20 cellular contexts compared by ENCODE assay signal in genomic region chr14:52494444-52494843, GRCh38. TPM values are rescaled to one million over a fixed set of nuclear protein-coding genes. Genes with fewer than 3 reads are reported as not detected.
DNase-seq lines count a peak whose midpoint lies in the region; ATAC-seq, FAIRE-seq and TF ChIP-seq lines count a peak whose summit lies in the region.
"Had no signal": no experiment of that assay in that cellular context is flagged by ENCODE, and none has a peak within 500 bp of the region (broad histone marks: within the 10 kb centered on the region; RNA-seq: fewer than 3 reads in every experiment).

No MANE protein-coding gene starts in this region.

- TF ChIP-seq CTCF in K562 (IDR thresholded peaks at IDR 0.05 in 2 of 3, conservative IDR thresholded peaks at IDR 0.05 in 1 of 3; ENCODE audit: insufficient read depth in 2 of 3, low read depth in 1 of 3, low read length in 3 of 3): no peak

- no peaks in the 10 kb centered on the region for H3K9me3 ChIP-seq in GM23248 (ENCODE audit: low read depth)
- no peaks in the 10 kb centered on the region; the same call in 1 of the 2 replicates for H3K9me3 ChIP-seq in K562 (replicated peaks; ENCODE audit: control insufficient read depth, insufficient read depth, low read depth, low read length)

- no peaks in the 10 kb centered on the region for H3K4me1 ChIP-seq in GM23248 (ENCODE audit: insufficient read depth)
- no peaks in the 10 kb centered on the region for H3K4me1 ChIP-seq in K562 (replicated peaks in 1 of 2; ENCODE audit: control insufficient read depth in 2 of 2, insufficient read depth in 2 of 2, low read length in 2 of 2)

- CTCF ChIA-PET in K562 (lab: Yijun Ruan, JAX; ENCODE audit: low intra/inter-chr PET ratio): no interaction called here

- 73 to 77% methylated on average over 1 of the region's 1 CpG for WGBS in GM23248 (ENCODE audit: low coverage in 1 of 2, low lambda C conversion rate in 2 of 2, missing lambda C conversion rate in 2 of 2), 2 experiments
- 38% methylated on average over 1 of the region's 1 CpG for WGBS in K562 (ENCODE audit: insufficient coverage, low coverage, missing lambda C conversion rate)

- intact Hi-C loops in K562 (cut with micrococcal nuclease): no loop called here

- no peak for TF ChIP-seq EP300 in K562 (IDR thresholded peaks at IDR 0.05; ENCODE audit: low read length)

- H3K36me3 ChIP-seq in GM23248 (ENCODE audit: low read depth): no peaks in the 10 kb centered on the region
- no peaks in the 10 kb centered on the region for H3K36me3 ChIP-seq in K562 (ENCODE audit: control insufficient read depth, insufficient read depth, low read length)

- POLR2A ChIA-PET in K562 (lab: Yijun Ruan, JAX): no interaction called here

- TF ChIP-seq RAD21 in K562 (CRISPR knock-in tag; conservative IDR thresholded peaks at IDR 0.05 in 1 of 2, IDR thresholded peaks at IDR 0.05 in 1 of 2): no peak

- no peak for TF ChIP-seq POLR2A in K562 (conservative IDR thresholded peaks at IDR 0.05)

- H3K4me3 ChIP-seq in GM23248 (no peak overlapping the region), K562 (no peak overlapping the region)

- H3F3A ChIP-seq in GM23248 (ENCODE audit: insufficient read depth): no peaks in the 10 kb centered on the region

- H3K9me1 ChIP-seq in K562 (ENCODE audit: control insufficient read depth, insufficient read depth, low read length): no peaks in the 10 kb centered on the region

- in situ Hi-C loops in GM23248 (cut with MboI): no loop called here
- in situ Hi-C loops in K562 (cut with MboI): no loop called here

- H3K9ac ChIP-seq in GM23248 (no peak overlapping the region), K562 (ENCODE audit: insufficient read depth in 1 of 2, low read depth in 2 of 2, low read length in 2 of 2) (no peak overlapping the region)

- H3K4me2 ChIP-seq in GM23248 (ENCODE audit: unreplicated experiment) (no peak overlapping the region), K562 (ENCODE audit: insufficient read depth, low read length) (no peak overlapping the region)

- no TSS peak for BruUV-seq in K562 (replicated peaks; lab: Mats Ljungman, UMichigan)

- DNase-seq in GM23248: peak; percentile 7
- DNase-seq in NCI-H1105 (lab: John Stamatoyannopoulos, UW): peak; percentile 5
- no peak for DNase-seq in K562 (ENCODE audit: extremely low read depth in 1 of 4, low spot score in 3 of 4)
- peak; percentile 7 for DNase-seq in fibroblast of peridontal ligament (ENCODE audit: extremely low read depth)
- DNase-seq in NCI-H82 (lab: John Stamatoyannopoulos, UW): no peak
- DNase-seq in NCI-H1436 (lab: John Stamatoyannopoulos, UW): no peak
- DNase-seq in hippocampal formation (lab: John Stamatoyannopoulos, UW): no peak
- DNase-seq: Calu3; CD4-positive, alpha-beta T cell; DMS79; KBM-7; NCI-H1048; NCI-H187; NCI-H2227 treated with DMSO at 0.1 percent for 48 hours; NCI-H526 treated with DMSO at 0.1 percent for 48 hours; RPMI8226; SIG-M5; T-helper 2 cell had no signal

- FAIRE-seq in K562 (lab: Jason Lieb, UNC): no peak
- FAIRE-seq: G401.6 had no signal

- no peaks in the 10 kb centered on the region for H3K9me2 ChIP-seq in GM23248 (ENCODE audit: insufficient read depth)

- H3K27ac ChIP-seq in GM23248 (no peak overlapping the region), K562 (ENCODE audit: extremely low read depth, low read depth, low read length) (no peak overlapping the region)

- H3K79me2 ChIP-seq in GM23248 (ENCODE audit: insufficient read depth) (no peaks in the 10 kb centered on the region), K562 (ENCODE audit: control insufficient read depth, insufficient read depth, low read length) (no peaks in the 10 kb centered on the region)

- H4K20me1 ChIP-seq in GM23248 (ENCODE audit: insufficient read depth) (no peaks in the 10 kb centered on the region), K562 (replicated peaks; ENCODE audit: control insufficient read depth, insufficient read depth, low read length) (no peaks in the 10 kb centered on the region)

- ATAC-seq in K562: no peak
- ATAC-seq: HCT116 had no signal

- H2AFZ ChIP-seq in GM23248 (no peak overlapping the region), K562 (ENCODE audit: low read depth, low read length) (no peak overlapping the region)

- H3K27me3 ChIP-seq in GM23248 (replicated peaks; ENCODE audit: insufficient read depth) (no peaks in the 10 kb centered on the region), K562 (ENCODE audit: control insufficient read depth in 2 of 2, insufficient read depth in 2 of 2, low read length in 2 of 2) (no peaks in the 10 kb centered on the region)

TF ChIP-seq in K562, 482 proteins besides CTCF, POLR2A, EP300 and RAD21:
- TF ChIP-seq RB1 (IDR thresholded peaks at IDR 0.05; ENCODE audit: low read depth): no peak
- peak; percentile 66 for TF ChIP-seq NFIX (CRISPR knock-in tag; IDR thresholded peaks at IDR 0.05; ENCODE audit: low read depth)
- no peak for TF ChIP-seq LEF1 (IDR thresholded peaks at IDR 0.05)
- TF ChIP-seq FOXP1 (CRISPR knock-in tag; IDR thresholded peaks at IDR 0.05): no peak
- no peak for TF ChIP-seq DDX20 (tag; IDR thresholded peaks at IDR 0.05; ENCODE audit: low read depth)
- no peak for TF ChIP-seq KLF13 (tag; IDR thresholded peaks at IDR 0.05; ENCODE audit: borderline replicate concordance, low read depth)
- TF ChIP-seq, protein P1, sequence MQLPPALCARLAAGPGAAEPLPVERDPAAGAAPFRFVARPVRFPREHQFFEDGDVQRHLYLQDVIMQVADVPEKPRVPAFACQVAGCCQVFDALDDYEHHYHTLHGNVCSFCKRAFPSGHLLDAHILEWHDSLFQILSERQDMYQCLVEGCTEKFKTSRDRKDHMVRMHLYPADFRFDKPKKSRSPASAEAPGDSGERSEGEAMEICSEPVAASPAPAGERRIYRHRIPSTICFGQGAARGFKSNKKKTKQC (CRISPR knock-in tag; IDR thresholded peaks at IDR 0.05): no peak
- peak; percentile 89 for TF ChIP-seq NFIC (IDR thresholded peaks at IDR 0.05)
- no peak for TF ChIP-seq POLR3G (IDR thresholded peaks at IDR 0.05; ENCODE audit: extremely low read depth, insufficient read length, insufficient replicate concordance)
- TF ChIP-seq ELF2 (CRISPR knock-in tag; IDR thresholded peaks at IDR 0.05): no peak
- no peak for TF ChIP-seq MCM2 (IDR thresholded peaks at IDR 0.05; ENCODE audit: low read depth)

RNA-seq across cellular contexts. Expression of gene TXNDC16, which starts 57.9 kb away (rescaled TPM):
- total RNA-seq in GM23248 (2014; rRNA removed; shearing (Covaris generic)): 2.1 and 2.5 TPM in 2 replicates
- polyA plus RNA-seq in GM23248 (2016; fragmentation: Nextera tagmentation; extraction: Ambion mirVana) (1.9 and 2.4 TPM in 2 replicates), K562 (2011; rRNA removed) (5.6 and 6.2 TPM in 2 replicates), K562 (2014; fragmentation: Illumina TruSeq; extraction: Trizol) (3.9 and 4.9 TPM in 2 replicates), K562 (2014; fragmentation: Nextera tagmentation; extraction: Ambion mirVana) (1 to 10 TPM; 1.8 to 1.9 TPM), K562 (2014; rRNA removed) (3.2 and 3.3 TPM in 2 replicates)
- 3.3 and 14.9 TPM in 2 replicates for total RNA-seq in K562 (2011; cell fraction: chromatin; rRNA removed; ENCODE audit: low replicate concordance)
- 3.5 and 5.1 TPM in 2 replicates for total RNA-seq in K562 (2011; cell fraction: nucleolus; rRNA removed)
- total RNA-seq in K562 (2011; cell fraction: nucleoplasm; rRNA removed): 7.3 and 9.5 TPM in 2 replicates
- total RNA-seq in K562 (2014; rRNA removed) (2.4 and 3.1 TPM in 2 replicates), K562 (2014; rRNA removed; fragmentation: Illumina TruSeq; extraction: Trizol) (6.2 and 7.3 TPM in 2 replicates), K562 (2015; rRNA removed; fragmentation: Illumina TruSeq; extraction: Trizol) (5.1 and 5.4 TPM in 2 replicates), K562 (2021) (5.2 and 6.0 TPM in 2 replicates)
- polyA plus RNA-seq in K562 (2011; cell fraction: cytosol; rRNA removed): 0.64 and 2.8 TPM in 2 replicates
- 3.2 and 6.7 TPM in 2 replicates for polyA plus RNA-seq in K562 (2011; cell fraction: nucleus; rRNA removed)
- 3.8 and 5.6 TPM in 2 replicates for polyA plus RNA-seq in K562 (2012)
- polyA minus RNA-seq in K562 (2011; rRNA and poly(A)+ RNA removed): 6.4 and 9.7 TPM in 2 replicates
- 2.3 and 4.1 TPM in 2 replicates for polyA minus RNA-seq in K562 (2011; cell fraction: cytosol; rRNA and poly(A)+ RNA removed)
- 8.6 and 12.9 TPM in 2 replicates for polyA minus RNA-seq in K562 (2011; cell fraction: nucleus; rRNA and poly(A)+ RNA removed)

RNA-seq across cellular contexts. Expression of gene GPR137C, which starts 58.2 kb away (rescaled TPM):
- 0.89 and 1.1 TPM in 2 replicates for total RNA-seq in GM23248 (2014; rRNA removed; shearing (Covaris generic))
- polyA plus RNA-seq in GM23248 (2016; fragmentation: Nextera tagmentation; extraction: Ambion mirVana): 0.70 and 0.86 TPM in 2 replicates
- 0.23 and 0.86 TPM in 2 replicates for total RNA-seq in K562 (2011; cell fraction: chromatin; rRNA removed; ENCODE audit: low replicate concordance)
- total RNA-seq in K562 (2011; cell fraction: nucleolus; rRNA removed): 0.33 and 0.53 TPM in 2 replicates
- 0.51 and 0.92 TPM in 2 replicates for total RNA-seq in K562 (2011; cell fraction: nucleoplasm; rRNA removed)
- total RNA-seq in K562 (2014; rRNA removed): 0.04 TPM in 1 of 2 replicates, not detected in the other
- total RNA-seq in K562 (2014; rRNA removed; fragmentation: Illumina TruSeq; extraction: Trizol): 0.13 TPM in 1 of 2 replicates, not detected in the other
- total RNA-seq in K562 (2015; rRNA removed; fragmentation: Illumina TruSeq; extraction: Trizol): 0.11 TPM in 1 of 2 replicates, not detected in the other
- 0.07 and 0.31 TPM in 2 replicates for total RNA-seq in K562 (2021)
- polyA plus RNA-seq in K562 (2011; rRNA removed): 0.08 and 0.23 TPM in 2 replicates
- 0.01 and 0.06 TPM in 2 replicates for polyA plus RNA-seq in K562 (2011; cell fraction: cytosol; rRNA removed)
- polyA plus RNA-seq in K562 (2011; cell fraction: nucleus; rRNA removed): 0.29 and 0.36 TPM in 2 replicates
- 0.03 and 0.07 TPM in 2 replicates for polyA plus RNA-seq in K562 (2012)
- 0.03 and 0.10 TPM in 2 replicates for polyA plus RNA-seq in K562 (2014; fragmentation: Illumina TruSeq; extraction: Trizol)
- polyA plus RNA-seq in K562 (2014; fragmentation: Nextera tagmentation; extraction: Ambion mirVana): under 1 TPM; 0.03 to 0.06 TPM
- 0.11 TPM in 1 of 2 replicates, not detected in the other for polyA plus RNA-seq in K562 (2014; rRNA removed)
- 0.15 and 0.77 TPM in 2 replicates for polyA minus RNA-seq in K562 (2011; rRNA and poly(A)+ RNA removed)
- not detected in 2 replicates for polyA minus RNA-seq in K562 (2011; cell fraction: cytosol; rRNA and poly(A)+ RNA removed)
- 0.40 and 0.56 TPM in 2 replicates for polyA minus RNA-seq in K562 (2011; cell fraction: nucleus; rRNA and poly(A)+ RNA removed)

Comparison
In these comparisons a context has a peak if more than half of its experiments do, and no peak if none do; other contexts are left out.
1. DNase-seq: peak in GM23248 (single experiment), NCI-H1105 (single experiment) and fibroblast of peridontal ligament (single experiment); none in K562 (0 of 4), NCI-H82 (single experiment), NCI-H1436 (single experiment) and hippocampal formation (0 of 2).